In genomic region chr20:9068896-9069663, GRCh38 we compare ENCODE assay signal across 8 cellular contexts. TPM values are rescaled to one million over a fixed set of nuclear protein-coding genes. Genes with fewer than 3 reads are reported as not detected.
A peak's percentile ranks its signal among the peaks of the same experiment; 100 is the strongest.
DNase-seq lines count a peak whose midpoint lies in the region; ATAC-seq and TF ChIP-seq lines count a peak whose summit lies in the region.

Gene PLCB4 (plus strand): TSS chr20:9069087. CDS start chr20:9307815, 238,728 bp downstream.

- peaks cover 2 to 13% of the 10 kb centered on the region in 2 donors for H3K4me1 Mint-ChIP-seq in stimulated activated naive B cell treated with anti-CD40 and anti-IgM and Interleukin-4, amounts not matched to agents 10 μg/mL and 1 μg/mL and 100 μg/mL, for 72 hours

- H3K4me3 Mint-ChIP-seq in stimulated activated naive B cell treated with anti-CD40 and anti-IgM and Interleukin-4, amounts not matched to agents 10 μg/mL and 1 μg/mL and 100 μg/mL, for 72 hours: peak within 1 kb of the TSS; percentile 75 to 85

- H3K9me3 Mint-ChIP-seq in stimulated activated naive B cell treated with anti-CD40 and anti-IgM and Interleukin-4, amounts not matched to agents 10 μg/mL and 1 μg/mL and 100 μg/mL, for 72 hours: peaks cover 6% of the 10 kb centered on the region in 2 donors

- ATAC-seq in stimulated activated naive B cell treated with anti-CD40 and anti-IgM and Interleukin-4, amounts not matched to agents 10 μg/mL and 1 μg/mL and 100 μg/mL, for 72 hours (replicated peaks): peak; percentile 39 to 53

- H3K4me3 ChIP-seq in cardiac fibroblast (replicated peaks in 1 of 2; ENCODE audit: low read depth in 2 of 2, low read length in 2 of 2): peak within 1 kb of the TSS; percentile 62 to 64

- DNase-seq in H4 (ENCODE audit: low spot score) (peak; percentile 31), NCI-H446 (lab: John Stamatoyannopoulos, UW) (peak; percentile 52 to 67), cardiac fibroblast (ENCODE audit: low read depth in 2 of 2) (peak; percentile 20 to 27), iris pigment epithelial cell (ENCODE audit: low read depth) (peak; percentile 33), NK-92 (lab: John Stamatoyannopoulos, UW; ENCODE audit: unreplicated experiment) (no peak), inferior parietal cortex (ENCODE audit: extremely low spot score) (no peak), HPDE6-E6E7 (ENCODE audit: extremely low spot score) (no peak)
- DNase-seq in stimulated activated naive B cell treated with anti-CD40 and anti-IgM and Interleukin-4, amounts not matched to agents 10 μg/mL and 1 μg/mL and 100 μg/mL, for 72 hours: no peak

- peaks cover 25 to 30% of the 10 kb centered on the region in 2 donors for H3K27me3 Mint-ChIP-seq in stimulated activated naive B cell treated with anti-CD40 and anti-IgM and Interleukin-4, amounts not matched to agents 10 μg/mL and 1 μg/mL and 100 μg/mL, for 72 hours

- H3K36me3 Mint-ChIP-seq in stimulated activated naive B cell treated with anti-CD40 and anti-IgM and Interleukin-4, amounts not matched to agents 10 μg/mL and 1 μg/mL and 100 μg/mL, for 72 hours: no peaks in the 10 kb centered on the region

- no peak for TF ChIP-seq CTCF in cardiac fibroblast (IDR thresholded peaks at IDR 0.05; ENCODE audit: low read depth, low read length)

- no peak within 1 kb of the TSS for H3K27ac Mint-ChIP-seq in stimulated activated naive B cell treated with anti-CD40 and anti-IgM and Interleukin-4, amounts not matched to agents 10 μg/mL and 1 μg/mL and 100 μg/mL, for 72 hours

RNA-seq across cellular contexts. Expression of gene PLCB4, which starts in this region (rescaled TPM):
- 5.7 and 5.9 TPM in 2 replicates for total RNA-seq in H4 (2014; rRNA removed; shearing (Covaris generic))

Comparison
In these comparisons a context has a peak if more than half of its experiments do, and no peak if none do; other contexts are left out.
1. DNase-seq: peak in H4 (single experiment), NCI-H446 (2 of 2), cardiac fibroblast (2 of 2) and iris pigment epithelial cell (single experiment); none in stimulated activated naive B cell treated with anti-CD40 and anti-IgM and Interleukin-4, amounts not matched to agents 10 μg/mL and 1 μg/mL and 100 μg/mL, for 72 hours (single experiment), NK-92 (single experiment), inferior parietal cortex (single experiment) and HPDE6-E6E7 (single experiment).